Comparison of ENCODE assay signal across 8 cellular contexts in the genomic region with DNA sequence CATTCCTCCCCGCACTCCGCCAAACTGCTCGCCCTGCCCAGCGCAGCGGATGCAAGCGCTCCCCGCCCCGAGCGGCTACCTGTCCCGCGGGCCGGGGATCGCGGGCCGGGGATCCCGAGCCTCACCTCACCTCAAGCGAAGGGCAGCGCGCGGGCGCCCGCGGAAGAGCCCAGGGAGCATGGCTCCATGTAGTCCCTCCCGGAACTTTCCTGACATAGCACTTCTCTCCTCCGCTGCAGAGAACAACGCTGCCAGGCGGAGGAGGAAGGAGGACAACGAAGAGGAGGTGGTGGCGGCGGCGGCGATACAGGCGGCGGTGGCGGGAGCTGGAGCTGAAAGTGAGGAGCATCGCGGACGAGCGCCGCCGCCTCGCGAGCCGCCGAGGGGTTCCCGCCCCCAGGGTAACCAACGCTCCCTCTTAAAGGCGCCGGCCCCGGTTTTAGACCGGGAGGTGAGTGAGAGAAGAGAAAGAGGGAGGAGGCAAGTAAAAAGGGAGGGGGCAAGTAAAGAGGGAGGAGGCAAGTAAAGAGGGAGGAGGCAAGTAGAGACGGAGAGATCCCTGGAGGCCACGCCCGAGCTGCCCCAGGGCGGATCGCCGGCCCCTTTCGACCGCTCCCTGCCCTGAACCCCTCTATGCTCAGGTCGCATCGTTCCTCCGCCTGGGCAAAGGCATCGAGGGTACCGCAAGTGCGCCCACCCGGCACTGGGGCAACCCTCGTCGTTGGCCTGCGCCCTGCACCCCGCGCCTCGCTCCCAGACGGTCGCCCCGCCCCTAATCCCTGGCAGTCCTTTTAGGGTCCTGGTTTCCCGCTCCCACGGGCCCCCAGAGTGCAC. TPM values are rescaled to one million over a fixed set of nuclear protein-coding genes. Genes with fewer than 3 reads are reported as not detected.
A peak's percentile ranks its signal among the peaks of the same experiment; 100 is the strongest.
DNase-seq lines count a peak whose midpoint lies in the region; ATAC-seq and TF ChIP-seq lines count a peak whose summit lies in the region.

A gene with protein sequence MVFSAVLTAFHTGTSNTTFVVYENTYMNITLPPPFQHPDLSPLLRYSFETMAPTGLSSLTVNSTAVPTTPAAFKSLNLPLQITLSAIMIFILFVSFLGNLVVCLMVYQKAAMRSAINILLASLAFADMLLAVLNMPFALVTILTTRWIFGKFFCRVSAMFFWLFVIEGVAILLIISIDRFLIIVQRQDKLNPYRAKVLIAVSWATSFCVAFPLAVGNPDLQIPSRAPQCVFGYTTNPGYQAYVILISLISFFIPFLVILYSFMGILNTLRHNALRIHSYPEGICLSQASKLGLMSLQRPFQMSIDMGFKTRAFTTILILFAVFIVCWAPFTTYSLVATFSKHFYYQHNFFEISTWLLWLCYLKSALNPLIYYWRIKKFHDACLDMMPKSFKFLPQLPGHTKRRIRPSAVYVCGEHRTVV (minus strand): TSS at position 340 of the 834 bp plus-strand sequence. CDS start 37,746 bp downstream, outside the sequence.

- no peak for TF ChIP-seq CTCF in WTC11 (IDR thresholded peaks at IDR 0.05)

- ATAC-seq in GM18505 (IDR thresholded peaks at IDR 0.05; ENCODE audit: unreplicated experiment) = peak; percentile 92
- peak; percentile 87 for ATAC-seq in HG02938 (IDR thresholded peaks at IDR 0.05; ENCODE audit: unreplicated experiment)
- peak; percentile 93 for ATAC-seq in WTC11

- H3K27ac Mint-ChIP-seq in WTC11 = peak within 1 kb of the TSS; percentile 97

- TF ChIP-seq POLR2A in GM18505 (IDR thresholded peaks at IDR 0.05; ENCODE audit: borderline replicate concordance, extremely low read depth, insufficient read depth, insufficient read length) = peak; percentile 67

- H3K4me1 Mint-ChIP-seq in WTC11 = peaks cover 35% of the 10 kb centered on the region

- H3K9me3 Mint-ChIP-seq in WTC11 = no peaks in the 10 kb centered on the region

- peak within 1 kb of the TSS; percentile 98 for H3K4me3 Mint-ChIP-seq in WTC11

- DNase-seq in A172 (ENCODE audit: low spot score) = peak; percentile 25
- DNase-seq in NCI-H187 treated with DMSO at 0.1 percent for 48 hours (lab: John Stamatoyannopoulos, UW) = peak; percentile 47
- DNase-seq in WTC11 (ENCODE audit: low spot score) = peak; percentile 87
- peak; percentile 73 for DNase-seq in central memory CD4-positive, alpha-beta T cell
- DNase-seq in kidney glomerular epithelial cell (lab: John Stamatoyannopoulos, UW) = peak; percentile 62
- DNase-seq in stimulated activated CD4-positive, alpha-beta T cell treated with anti-CD3 and anti-CD28 coated beads, Interleukin-1b, Interleukin-23, amount 100 ng/mL, for 24 hours (ENCODE audit: low read depth in 4 of 4, low spot score in 1 of 4) = peak; percentile 18 to 62 (median 42)

- POLR2A ChIA-PET in WTC11 (lab: Charles Lee) = interaction anchor here (0.9 to 2.0 kb wide), 5 partner anchors 21 to 213 kb away, joined by 3 to 8 read pairs (median 3); partner anchors contain the start of genes KLHL32 and NDUFAF4

- H3K27me3 Mint-ChIP-seq in WTC11 (ENCODE audit: low read depth) = peaks cover 21% of the 10 kb centered on the region

- CTCF ChIA-PET in WTC11 (lab: Charles Lee) = interaction anchor here (0.8 to 1.6 kb wide), 3 partner anchors 35 to 61 kb away, joined by 3 to 5 read pairs (median 3); no protein-coding TSS in a partner anchor

- no peaks in the 10 kb centered on the region for H3K36me3 Mint-ChIP-seq in WTC11

TF ChIP-seq in WTC11, 78 proteins besides CTCF, POLR2A, EP300 and RAD21 (continues in another document):
- TF ChIP-seq ELF4 (CRISPR knock-in tag; IDR thresholded peaks at IDR 0.05; ENCODE audit: low read depth) (no peak), ESRRA (CRISPR knock-in tag; IDR thresholded peaks at IDR 0.05; ENCODE audit: borderline replicate concordance) (no peak), CDX4 (CRISPR knock-in tag; IDR thresholded peaks at IDR 0.05; ENCODE audit: borderline replicate concordance) (no peak), TCF7 (CRISPR knock-in tag; IDR thresholded peaks at IDR 0.05; ENCODE audit: low read depth) (no peak), TEAD4 (CRISPR knock-in tag; IDR thresholded peaks at IDR 0.05) (no peak), NR1H2 (CRISPR knock-in tag; IDR thresholded peaks at IDR 0.05) (no peak), ZNF425 (CRISPR knock-in tag; conservative IDR thresholded peaks at IDR 0.05) (no peak)
- TF ChIP-seq, protein P1, sequence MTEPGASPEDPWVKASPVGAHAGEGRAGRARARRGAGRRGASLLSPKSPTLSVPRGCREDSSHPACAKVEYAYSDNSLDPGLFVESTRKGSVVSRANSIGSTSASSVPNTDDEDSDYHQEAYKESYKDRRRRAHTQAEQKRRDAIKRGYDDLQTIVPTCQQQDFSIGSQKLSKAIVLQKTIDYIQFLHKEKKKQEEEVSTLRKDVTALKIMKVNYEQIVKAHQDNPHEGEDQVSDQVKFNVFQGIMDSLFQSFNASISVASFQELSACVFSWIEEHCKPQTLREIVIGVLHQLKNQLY (CRISPR knock-in tag; IDR thresholded peaks at IDR 0.05) = no peak
- TF ChIP-seq, protein P2, sequence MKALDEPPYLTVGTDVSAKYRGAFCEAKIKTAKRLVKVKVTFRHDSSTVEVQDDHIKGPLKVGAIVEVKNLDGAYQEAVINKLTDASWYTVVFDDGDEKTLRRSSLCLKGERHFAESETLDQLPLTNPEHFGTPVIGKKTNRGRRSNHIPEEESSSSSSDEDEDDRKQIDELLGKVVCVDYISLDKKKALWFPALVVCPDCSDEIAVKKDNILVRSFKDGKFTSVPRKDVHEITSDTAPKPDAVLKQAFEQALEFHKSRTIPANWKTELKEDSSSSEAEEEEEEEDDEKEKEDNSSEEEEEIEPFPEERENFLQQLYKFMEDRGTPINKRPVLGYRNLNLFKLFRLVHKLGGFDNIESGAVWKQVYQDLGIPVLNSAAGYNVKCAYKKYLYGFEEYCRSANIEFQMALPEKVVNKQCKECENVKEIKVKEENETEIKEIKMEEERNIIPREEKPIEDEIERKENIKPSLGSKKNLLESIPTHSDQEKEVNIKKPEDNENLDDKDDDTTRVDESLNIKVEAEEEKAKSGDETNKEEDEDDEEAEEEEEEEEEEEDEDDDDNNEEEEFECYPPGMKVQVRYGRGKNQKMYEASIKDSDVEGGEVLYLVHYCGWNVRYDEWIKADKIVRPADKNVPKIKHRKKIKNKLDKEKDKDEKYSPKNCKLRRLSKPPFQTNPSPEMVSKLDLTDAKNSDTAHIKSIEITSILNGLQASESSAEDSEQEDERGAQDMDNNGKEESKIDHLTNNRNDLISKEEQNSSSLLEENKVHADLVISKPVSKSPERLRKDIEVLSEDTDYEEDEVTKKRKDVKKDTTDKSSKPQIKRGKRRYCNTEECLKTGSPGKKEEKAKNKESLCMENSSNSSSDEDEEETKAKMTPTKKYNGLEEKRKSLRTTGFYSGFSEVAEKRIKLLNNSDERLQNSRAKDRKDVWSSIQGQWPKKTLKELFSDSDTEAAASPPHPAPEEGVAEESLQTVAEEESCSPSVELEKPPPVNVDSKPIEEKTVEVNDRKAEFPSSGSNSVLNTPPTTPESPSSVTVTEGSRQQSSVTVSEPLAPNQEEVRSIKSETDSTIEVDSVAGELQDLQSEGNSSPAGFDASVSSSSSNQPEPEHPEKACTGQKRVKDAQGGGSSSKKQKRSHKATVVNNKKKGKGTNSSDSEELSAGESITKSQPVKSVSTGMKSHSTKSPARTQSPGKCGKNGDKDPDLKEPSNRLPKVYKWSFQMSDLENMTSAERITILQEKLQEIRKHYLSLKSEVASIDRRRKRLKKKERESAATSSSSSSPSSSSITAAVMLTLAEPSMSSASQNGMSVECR (CRISPR knock-in tag; IDR thresholded peaks at IDR 0.05; ENCODE audit: borderline replicate concordance) = peak; percentile 53; the same call in 1 of the 2 replicates
- TF ChIP-seq, protein P3, sequence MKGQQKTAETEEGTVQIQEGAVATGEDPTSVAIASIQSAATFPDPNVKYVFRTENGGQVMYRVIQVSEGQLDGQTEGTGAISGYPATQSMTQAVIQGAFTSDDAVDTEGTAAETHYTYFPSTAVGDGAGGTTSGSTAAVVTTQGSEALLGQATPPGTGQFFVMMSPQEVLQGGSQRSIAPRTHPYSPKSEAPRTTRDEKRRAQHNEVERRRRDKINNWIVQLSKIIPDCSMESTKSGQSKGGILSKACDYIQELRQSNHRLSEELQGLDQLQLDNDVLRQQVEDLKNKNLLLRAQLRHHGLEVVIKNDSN (CRISPR knock-in tag; IDR thresholded peaks at IDR 0.05) = no peak
- TF ChIP-seq, protein P4, sequence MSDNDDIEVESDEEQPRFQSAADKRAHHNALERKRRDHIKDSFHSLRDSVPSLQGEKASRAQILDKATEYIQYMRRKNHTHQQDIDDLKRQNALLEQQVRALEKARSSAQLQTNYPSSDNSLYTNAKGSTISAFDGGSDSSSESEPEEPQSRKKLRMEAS (CRISPR knock-in tag; IDR thresholded peaks at IDR 0.05) = peak; percentile 48; the same call in 1 of the 2 replicates

RNA-seq across cellular contexts. Expression of the gene that starts here (rescaled TPM):
- 0.07 TPM in 1 of 2 replicates, not detected in the other for total RNA-seq in A172 (2014; rRNA removed; shearing (Covaris generic))
- 7.4 to 7.8 TPM (median 7.8 TPM) in 3 replicates for total RNA-seq in WTC11 (2021)

Comparison
In these comparisons a context has a peak if more than half of its experiments do, and no peak if none do; other contexts are left out.
1. Peak in every context shown above with its lines: DNase-seq and ATAC-seq.
2. Peak in DNase-seq in A172; RNA of the gene not detected or under 1 TPM.
3. DNase-seq: peak in every context shown above with its lines; median percentile 87 in WTC11; 73 in central memory CD4-positive, alpha-beta T cell; 62 in kidney glomerular epithelial cell; 47 in NCI-H187 treated with DMSO at 0.1 percent for 48 hours; 42 in stimulated activated CD4-positive, alpha-beta T cell treated with anti-CD3 and anti-CD28 coated beads, Interleukin-1b, Interleukin-23, amount 100 ng/mL, for 24 hours; 25 in A172.